In genomic region chr6:113971786-113972185, GRCh38 we compare ENCODE assay signal across 1 cellular context.
TF ChIP-seq lines count a peak whose summit lies in the region.

No MANE protein-coding gene starts in this region.

TF ChIP-seq in IMR-90, 13 proteins besides CTCF, POLR2A, EP300 and RAD21 (continued from another document):
- no peak for TF ChIP-seq BHLHE40 (IDR thresholded peaks at IDR 0.05; ENCODE audit: low read depth, low read length)
TF ChIP-seq in IMR-90: peak in this region for 0.
